11 cellular contexts compared by ENCODE assay signal in genomic region chr2:105576050-105576439, GRCh38.
DNase-seq lines count a peak whose midpoint lies in the region; ATAC-seq, FAIRE-seq and TF ChIP-seq lines count a peak whose summit lies in the region.
"Had no signal": no experiment of that assay in that cellular context is flagged by ENCODE, and none has a peak within 500 bp of the region (broad histone marks: within the 10 kb centered on the region; RNA-seq: fewer than 3 reads in every experiment).

No MANE protein-coding gene starts in this region.

- FAIRE-seq in A549 (lab: Jason Lieb, UNC) = no peak
- no peak for FAIRE-seq in GM12878 (lab: Jason Lieb, UNC)

- peak overlapping the region; percentile 71 for H3K4me2 ChIP-seq in A549
- H3K4me2 ChIP-seq in GM12878 (ENCODE audit: control insufficient read depth, insufficient read depth) = no peak overlapping the region
- H3K4me2 ChIP-seq: BLaER1 treated with 17β-estradiol and CSF1 and Interleukin-3, amounts not matched to agents 10 nM and 100 nM had no signal

- peak overlapping the region; percentile 49 for H3K27ac Mint-ChIP-seq in memory B cell
- H3K27ac Mint-ChIP-seq: IgD-negative memory B cell had no signal

- H3K9me3 Mint-ChIP-seq in memory B cell = no peaks in the 10 kb centered on the region
- H3K9me3 Mint-ChIP-seq: IgD-negative memory B cell had no signal

- intact Hi-C loops in GM12878 (cut with micrococcal nuclease; ENCODE audit: unreplicated experiment) = loop anchor here (2.0 to 5.0 kb wide), 2 partner anchors 509 to 1006 kb away; no protein-coding TSS in a partner anchor

- TF ChIP-seq EP300 in A549 (IDR thresholded peaks at IDR 0.05) (no peak), GM12878 (IDR thresholded peaks at IDR 0.05; ENCODE audit: borderline replicate concordance in 1 of 2, control insufficient read depth in 1 of 2, low read depth in 2 of 2, low read length in 2 of 2) (no peak)

- no peaks in the 10 kb centered on the region; a peak in 1 of 4 replicates for H3K27me3 ChIP-seq in GM12878 (replicated peaks in 1 of 2; ENCODE audit: control insufficient read depth in 2 of 2, insufficient read depth in 2 of 2, low read length in 1 of 2)
- H3K27me3 ChIP-seq: BLaER1 treated with 17β-estradiol and CSF1 and Interleukin-3, amounts not matched to agents 10 nM and 100 nM; ovary had no signal

- H3K4me3 ChIP-seq in A549 (0 out of 3 replicates have a peak overlapping the region, but pooled peaks have one; percentile 20), GM12878 (no peak overlapping the region)
- H3K4me3 ChIP-seq: BLaER1 treated with 17β-estradiol and CSF1 and Interleukin-3, amounts not matched to agents 10 nM and 100 nM; ovary had no signal

- SMC1A ChIA-PET in GM12878 (lab: Charles Lee; ENCODE audit: uncharacterized antibody, unreplicated experiment) = interaction anchor here (1.7 to 2.8 kb wide), 2 partner anchors 510 to 523 kb away, joined by 4 to 14 read pairs; no protein-coding TSS in a partner anchor

- POLR2A ChIA-PET in A549 (lab: Yijun Ruan, JAX) (no interaction called here), GM12878 (lab: Charles Lee) (no interaction called here)

- no TSS peak for BruUV-seq in GM12878 (replicated peaks; lab: Mats Ljungman, UMichigan)

- RAD21 ChIA-PET in GM12878 (lab: Charles Lee; ENCODE audit: unreplicated experiment) = interaction anchor here (0.8 to 1.1 kb wide), 2 partner anchors 509 to 511 kb away, joined by 3 read pairs; no protein-coding TSS in a partner anchor

- ATAC-seq in A549 = peak; percentile 44 to 63; a peak in 5 of 6 replicates
- peak; percentile 12 for ATAC-seq in GM19351 (IDR thresholded peaks at IDR 0.05; ENCODE audit: unreplicated experiment)
- peak; percentile 31 for ATAC-seq in GM12878
- no peak for ATAC-seq in memory B cell (ENCODE audit: low read depth)
- ATAC-seq in GM21619 (IDR thresholded peaks at IDR 0.05; ENCODE audit: unreplicated experiment) = no peak
- ATAC-seq in HG03045 (IDR thresholded peaks at IDR 0.05; ENCODE audit: unreplicated experiment) = no peak

- no peaks in the 10 kb centered on the region for H3K36me3 ChIP-seq in GM12878 (ENCODE audit: control insufficient read depth in 2 of 2, insufficient read depth in 2 of 2, low read length in 1 of 2)
- H3K36me3 ChIP-seq: BLaER1 treated with 17β-estradiol and CSF1 and Interleukin-3, amounts not matched to agents 10 nM and 100 nM; ovary had no signal

- no peaks in the 10 kb centered on the region for H3K79me2 ChIP-seq in GM12878 (ENCODE audit: control insufficient read depth, insufficient read depth, low read length)

- no peaks in the 10 kb centered on the region for H4K20me1 ChIP-seq in GM12878 (ENCODE audit: control insufficient read depth, insufficient read depth)
- H4K20me1 ChIP-seq: BLaER1 treated with 17β-estradiol and CSF1 and Interleukin-3, amounts not matched to agents 10 nM and 100 nM had no signal

- 10% methylated on average over 8 of the region's 13 CpGs for WGBS in A549 (ENCODE audit: missing lambda C conversion rate)
- 31% methylated on average over 10 of the region's 13 CpGs for WGBS in GM12878 (ENCODE audit: insufficient coverage, insufficient replicate concordance, low lambda C conversion rate, missing lambda C conversion rate)

- in situ Hi-C loops in GM12878 (cut with MboI) = loop anchor here (5.0 kb wide), 1 partner anchor 506 kb away; no protein-coding TSS in a partner anchor

- H3K9me3 ChIP-seq in A549 = no peaks in the 10 kb centered on the region
- no peaks in the 10 kb centered on the region for H3K9me3 ChIP-seq in GM12878 (replicated peaks; ENCODE audit: control insufficient read depth, insufficient read depth, low read length)
- H3K9me3 ChIP-seq: BLaER1 treated with 17β-estradiol and CSF1 and Interleukin-3, amounts not matched to agents 10 nM and 100 nM; ovary had no signal

- H3K27me3 Mint-ChIP-seq in memory B cell = peaks cover 13% of the 10 kb centered on the region

- no peak overlapping the region for H2AFZ ChIP-seq in GM12878 (ENCODE audit: control insufficient read depth, low read depth, low read length)

- H3K36me3 Mint-ChIP-seq in memory B cell = no peaks in the 10 kb centered on the region
- H3K36me3 Mint-ChIP-seq: IgD-negative memory B cell had no signal

- H3K9ac ChIP-seq in GM12878 (ENCODE audit: control insufficient read depth, insufficient read depth, low read length) = no peak overlapping the region

- CTCF ChIA-PET in A549 (lab: Yijun Ruan, JAX) = interaction anchor here (0.8 to 2.1 kb wide), 16 partner anchors 9 to 1006 kb away, joined by 3 to 10 read pairs (median 3); no protein-coding TSS in a partner anchor
- CTCF ChIA-PET in GM12878 (lab: Yijun Ruan, JAX) = interaction anchor here (0.5 to 1.8 kb wide), 8 partner anchors 74 to 529 kb away, joined by 3 to 9 read pairs (median 4); no protein-coding TSS in a partner anchor

- TF ChIP-seq CTCF in A549 (IDR thresholded peaks at IDR 0.05) (no peak), GM12878 (IDR thresholded peaks at IDR 0.05 in 2 of 3, conservative IDR thresholded peaks at IDR 0.05 in 1 of 3; ENCODE audit: control insufficient read depth in 2 of 3, extremely low read depth in 1 of 3, insufficient read depth in 1 of 3, low read depth in 3 of 3, low read length in 3 of 3) (no peak)

- peaks cover 12% of the 10 kb centered on the region for H3K4me1 Mint-ChIP-seq in memory B cell

- TF ChIP-seq POLR2A in A549 (IDR thresholded peaks at IDR 0.05; ENCODE audit: low read length) = no peak
- TF ChIP-seq POLR2A in GM12878 (IDR thresholded peaks at IDR 0.05; ENCODE audit: low read depth, low read length) = no peak

- H3K27ac ChIP-seq in A549 = no peak overlapping the region
- H3K27ac ChIP-seq in GM12878 (ENCODE audit: control insufficient read depth, insufficient read depth) = no peak overlapping the region

- DNase-seq in A549 (ENCODE audit: low read depth in 1 of 2, low spot score in 1 of 2) (no peak), GM12878 (ENCODE audit: low read depth, low spot score) (no peak), memory B cell (ENCODE audit: low spot score in 2 of 2) (no peak), OCI-M1 (lab: John Stamatoyannopoulos, UW) (no peak), NCI-H69 (lab: John Stamatoyannopoulos, UW) (no peak)

- peaks cover 5% of the 10 kb centered on the region; the same call in 1 of the 3 replicates for H3K4me1 ChIP-seq in A549
- no peaks in the 10 kb centered on the region for H3K4me1 ChIP-seq in GM12878 (ENCODE audit: control insufficient read depth, insufficient read depth, low read length)

- no peak overlapping the region for H3K4me3 Mint-ChIP-seq in memory B cell
- H3K4me3 Mint-ChIP-seq: IgD-negative memory B cell had no signal

- TF ChIP-seq RAD21 in A549 (conservative IDR thresholded peaks at IDR 0.05 in 1 of 2, IDR thresholded peaks at IDR 0.05 in 1 of 2) = no peak
- no peak for TF ChIP-seq RAD21 in GM12878 (IDR thresholded peaks at IDR 0.05; ENCODE audit: insufficient read depth, low read depth, low read length)

TF ChIP-seq in A549, 52 proteins besides CTCF, POLR2A, EP300 and RAD21 (continues in another document):
- TF ChIP-seq POLR2AphosphoS2 (conservative IDR thresholded peaks at IDR 0.05; ENCODE audit: low read length) (no peak), RARB (CRISPR knock-in tag; IDR thresholded peaks at IDR 0.05) (no peak), SREBF2 (IDR thresholded peaks at IDR 0.05) (no peak), NFE2L2 (conservative IDR thresholded peaks at IDR 0.05; ENCODE audit: low read length) (no peak), RNF2 (IDR thresholded peaks at IDR 0.05; ENCODE audit: borderline replicate concordance, low read depth) (no peak), HEYL (CRISPR knock-in tag; IDR thresholded peaks at IDR 0.05) (no peak), CBX2 (IDR thresholded peaks at IDR 0.05; ENCODE audit: borderline replicate concordance, low read depth) (no peak), CEBPB (IDR thresholded peaks at IDR 0.05) (no peak)
- TF ChIP-seq, protein P1, sequence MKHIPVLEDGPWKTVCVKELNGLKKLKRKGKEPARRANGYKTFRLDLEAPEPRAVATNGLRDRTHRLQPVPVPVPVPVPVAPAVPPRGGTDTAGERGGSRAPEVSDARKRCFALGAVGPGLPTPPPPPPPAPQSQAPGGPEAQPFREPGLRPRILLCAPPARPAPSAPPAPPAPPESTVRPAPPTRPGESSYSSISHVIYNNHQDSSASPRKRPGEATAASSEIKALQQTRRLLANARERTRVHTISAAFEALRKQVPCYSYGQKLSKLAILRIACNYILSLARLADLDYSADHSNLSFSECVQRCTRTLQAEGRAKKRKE (CRISPR knock-in tag; IDR thresholded peaks at IDR 0.05; ENCODE audit: low read depth) = no peak

TF ChIP-seq in GM12878, 131 proteins besides CTCF, POLR2A, EP300 and RAD21 (continues in another document):
- TF ChIP-seq, protein P2, sequence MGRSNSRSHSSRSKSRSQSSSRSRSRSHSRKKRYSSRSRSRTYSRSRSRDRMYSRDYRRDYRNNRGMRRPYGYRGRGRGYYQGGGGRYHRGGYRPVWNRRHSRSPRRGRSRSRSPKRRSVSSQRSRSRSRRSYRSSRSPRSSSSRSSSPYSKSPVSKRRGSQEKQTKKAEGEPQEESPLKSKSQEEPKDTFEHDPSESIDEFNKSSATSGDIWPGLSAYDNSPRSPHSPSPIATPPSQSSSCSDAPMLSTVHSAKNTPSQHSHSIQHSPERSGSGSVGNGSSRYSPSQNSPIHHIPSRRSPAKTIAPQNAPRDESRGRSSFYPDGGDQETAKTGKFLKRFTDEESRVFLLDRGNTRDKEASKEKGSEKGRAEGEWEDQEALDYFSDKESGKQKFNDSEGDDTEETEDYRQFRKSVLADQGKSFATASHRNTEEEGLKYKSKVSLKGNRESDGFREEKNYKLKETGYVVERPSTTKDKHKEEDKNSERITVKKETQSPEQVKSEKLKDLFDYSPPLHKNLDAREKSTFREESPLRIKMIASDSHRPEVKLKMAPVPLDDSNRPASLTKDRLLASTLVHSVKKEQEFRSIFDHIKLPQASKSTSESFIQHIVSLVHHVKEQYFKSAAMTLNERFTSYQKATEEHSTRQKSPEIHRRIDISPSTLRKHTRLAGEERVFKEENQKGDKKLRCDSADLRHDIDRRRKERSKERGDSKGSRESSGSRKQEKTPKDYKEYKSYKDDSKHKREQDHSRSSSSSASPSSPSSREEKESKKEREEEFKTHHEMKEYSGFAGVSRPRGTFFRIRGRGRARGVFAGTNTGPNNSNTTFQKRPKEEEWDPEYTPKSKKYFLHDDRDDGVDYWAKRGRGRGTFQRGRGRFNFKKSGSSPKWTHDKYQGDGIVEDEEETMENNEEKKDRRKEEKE (IDR thresholded peaks at IDR 0.05) = no peak

Comparison
In these comparisons a context has a peak if more than half of its experiments do, and no peak if none do; other contexts are left out.
1. ATAC-seq: peak in A549 (2 of 2), GM19351 (single experiment) and GM12878 (single experiment); none in memory B cell (single experiment), GM21619 (single experiment) and HG03045 (single experiment).